26 cellular contexts compared by ENCODE assay signal in genomic region chr1:22537441-22538139, GRCh38. TPM values are rescaled to one million over a fixed set of nuclear protein-coding genes. Genes with fewer than 3 reads are reported as not detected.
"Had no signal": no experiment of that assay in that cellular context is flagged by ENCODE, and none has a peak within 500 bp of the region (broad histone marks: within the 10 kb centered on the region; RNA-seq: fewer than 3 reads in every experiment).

No MANE protein-coding gene starts in this region.

- H3K4me3 ChIP-seq: breast epithelium, coronary artery, esophagus squamous epithelium, gastrocnemius medialis, lower lobe of right lung, ovary, uterus had no signal

- H3K4me1 Mint-ChIP-seq: endodermal cell, WTC11 had no signal

- H3K9me3 ChIP-seq: breast epithelium, esophagus squamous epithelium, gastrocnemius medialis, lower lobe of right lung, neutrophil, ovary, uterus had no signal

- H3K27me3 ChIP-seq: breast epithelium, esophagus squamous epithelium, gastrocnemius medialis, neutrophil, ovary, uterus had no signal

- DNase-seq: activated CD4-positive, alpha-beta T cell treated with anti-CD3 and anti-CD28 coated beads, Interleukin-2, amount 50 U/mL, for 4 hours; activated CD8-positive, alpha-beta memory T cell treated with anti-CD3 and anti-CD28 coated beads for 24 hours; activated CD8-positive, alpha-beta memory T cell treated with anti-CD3 and anti-CD28 coated beads, Interleukin-2, amount 50 U/mL, for 48 hours; activated naive CD4-positive, alpha-beta T cell treated with Interleukin-2 at 50 U/mL for 16 hours; activated naive CD8-positive, alpha-beta T cell treated with anti-CD3 and anti-CD28 coated beads for 36 hours; activated T-cell treated with anti-CD3 and anti-CD28 coated beads, Interleukin-2, amount 50 U/mL, for 4 hours; cerebellar nuclear complex; endodermal cell; esophagus squamous epithelium; gastrocnemius medialis; lower lobe of right lung; naive thymus-derived CD4-positive, alpha-beta T cell; ovary; small intestine; stimulated activated CD4-positive, alpha-beta T cell treated with anti-CD3 and anti-CD28 coated beads, Interleukin-15, amount 100 ng/mL, for 24 hours; T1000; trophoblast cell; uterus had no signal

- H3K36me3 ChIP-seq: breast epithelium, esophagus squamous epithelium, gastrocnemius medialis, lower lobe of right lung, neutrophil, ovary, uterus had no signal

- H3K36me3 Mint-ChIP-seq: WTC11 had no signal

- H3K27ac Mint-ChIP-seq: activated naive CD8-positive, alpha-beta T cell treated with anti-CD3 and anti-CD28 coated beads for 36 hours; endodermal cell; stimulated activated memory B cell treated with anti-CD40 and anti-IgM and Interleukin-4, amounts not matched to agents 10 μg/mL and 1 μg/mL and 100 μg/mL, for 72 hours; WTC11 had no signal

- H3K4me1 ChIP-seq: breast epithelium, esophagus squamous epithelium, gastrocnemius medialis, lower lobe of right lung, uterus had no signal

- ATAC-seq: activated T-cell treated with anti-CD3 and anti-CD28 coated beads, Interleukin-2, amount 50 U/mL, for 4 hours; gastrocnemius medialis; lower lobe of right lung; naive thymus-derived CD4-positive, alpha-beta T cell; sciatic nerve; stimulated activated memory B cell treated with anti-CD40 and anti-IgM and Interleukin-4, amounts not matched to agents 10 μg/mL and 1 μg/mL and 100 μg/mL, for 72 hours; WTC11 had no signal

- H3K4me3 Mint-ChIP-seq: activated naive CD8-positive, alpha-beta T cell treated with anti-CD3 and anti-CD28 coated beads for 36 hours; activated T-cell treated with anti-CD3 and anti-CD28 coated beads, Interleukin-2, amount 50 U/mL, for 4 hours; endodermal cell; naive thymus-derived CD4-positive, alpha-beta T cell; stimulated activated memory B cell treated with anti-CD40 and anti-IgM and Interleukin-4, amounts not matched to agents 10 μg/mL and 1 μg/mL and 100 μg/mL, for 72 hours; WTC11 had no signal

- H3K9me3 Mint-ChIP-seq: activated naive CD8-positive, alpha-beta T cell treated with anti-CD3 and anti-CD28 coated beads for 36 hours; activated T-cell treated with anti-CD3 and anti-CD28 coated beads, Interleukin-2, amount 50 U/mL, for 4 hours; endodermal cell; naive thymus-derived CD4-positive, alpha-beta T cell; stimulated activated memory B cell treated with anti-CD40 and anti-IgM and Interleukin-4, amounts not matched to agents 10 μg/mL and 1 μg/mL and 100 μg/mL, for 72 hours; WTC11 had no signal

- H3K27ac ChIP-seq: breast epithelium, coronary artery, esophagus squamous epithelium, gastrocnemius medialis, lower lobe of right lung, neutrophil, ovary, uterus had no signal

- H3K27me3 Mint-ChIP-seq: activated naive CD8-positive, alpha-beta T cell treated with anti-CD3 and anti-CD28 coated beads for 36 hours; naive thymus-derived CD4-positive, alpha-beta T cell; stimulated activated memory B cell treated with anti-CD40 and anti-IgM and Interleukin-4, amounts not matched to agents 10 μg/mL and 1 μg/mL and 100 μg/mL, for 72 hours had no signal

RNA-seq across cellular contexts. Expression of gene EPHA8, which starts 25.7 kb away (rescaled TPM):
- total RNA-seq: activated naive CD8-positive, alpha-beta T cell treated with anti-CD3 and anti-CD28 coated beads for 36 hours; activated T-cell treated with anti-CD3 and anti-CD28 coated beads, Interleukin-2, amount 50 U/mL, for 4 hours; breast epithelium; gastrocnemius medialis; lower lobe of right lung; mesenteric fat pad; naive thymus-derived CD4-positive, alpha-beta T cell; ovary; sciatic nerve; T-helper 1 cell treated with Interleukin-12 subunit alpha and Interleukin-12 subunit beta and Interleukin-4 antibody, amounts not matched to agents 30 ng/mL and 1 ng/mL, for 36 hours had no signal
- polyA plus RNA-seq: naive thymus-derived CD4-positive, alpha-beta T cell had no signal
